ENCODE assay signal across 20 cellular contexts in the genomic region with DNA sequence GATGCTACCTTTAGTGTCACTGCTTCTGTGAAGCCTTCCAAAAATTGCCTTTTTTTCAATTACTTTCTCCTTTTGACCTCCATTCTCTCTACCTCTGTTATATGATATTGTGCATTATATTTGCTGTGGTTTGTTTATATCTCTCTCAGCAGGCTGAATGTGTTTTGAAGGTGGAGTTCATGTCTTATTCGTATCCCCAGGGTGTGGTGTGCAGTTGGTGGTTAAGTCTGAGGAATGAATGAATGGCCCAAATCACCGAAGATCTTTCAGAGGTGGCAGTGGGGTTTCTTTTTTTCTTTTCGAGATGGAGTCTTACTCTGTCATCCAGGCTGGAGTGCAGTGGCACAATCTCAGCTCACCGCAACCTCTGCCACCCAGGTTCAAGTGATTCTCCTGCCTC. TPM values are rescaled to one million over a fixed set of nuclear protein-coding genes. Genes with fewer than 3 reads are reported as not detected.
A peak's percentile ranks its signal among the peaks of the same experiment; 100 is the strongest.
DNase-seq lines count a peak whose midpoint lies in the region; ATAC-seq, FAIRE-seq and TF ChIP-seq lines count a peak whose summit lies in the region.
"Had no signal": no experiment of that assay in that cellular context is flagged by ENCODE, and none has a peak within 500 bp of the region (broad histone marks: within the 10 kb centered on the region; RNA-seq: fewer than 3 reads in every experiment).

No MANE protein-coding gene starts in this region.

- H3K27me3 Mint-ChIP-seq in CD14-positive monocyte (ENCODE audit: low read depth in 3 of 3) (peaks cover 0 to 2% (median 0%) of the 10 kb centered on the region in 3 donors), IgD-negative memory B cell (peaks cover 26% of the 10 kb centered on the region), naive B cell (peaks cover 10 to 19% (median 10%) of the 10 kb centered on the region in 3 donors)

- no peak for TF ChIP-seq EP300 in A549 (IDR thresholded peaks at IDR 0.05)

- TF ChIP-seq RAD21 in A549 (conservative IDR thresholded peaks at IDR 0.05 in 1 of 2, IDR thresholded peaks at IDR 0.05 in 1 of 2) = no peak

- in situ Hi-C loops in G401 (cut with HindIII; ENCODE audit: low sequenced_read_pairs) = no loop called here

- H3K27ac ChIP-seq in A549 = peak overlapping the region; percentile 69 to 89; a peak in 5 of 6 replicates
- H3K27ac ChIP-seq: C4-2B, GM23248 had no signal

- no peak for TF ChIP-seq CTCF in A549 (IDR thresholded peaks at IDR 0.05)
- no peak for TF ChIP-seq CTCF in CD14-positive monocyte (IDR thresholded peaks at IDR 0.05)

- CTCF ChIA-PET in A549 (lab: Yijun Ruan, JAX) = interaction anchor here (0.6 to 1.4 kb wide), 6 partner anchors 14 to 111 kb away, joined by 3 read pairs; no protein-coding TSS in a partner anchor

- H3K9me3 ChIP-seq in A549 = no peaks in the 10 kb centered on the region

- POLR2A ChIA-PET in A549 (lab: Yijun Ruan, JAX) = no interaction called here

- ATAC-seq in A549 (no peak), naive B cell (ENCODE audit: low read depth in 2 of 2) (no peak)

- H3K9me3 Mint-ChIP-seq in CD14-positive monocyte (peaks cover 0 to 6% (median 0%) of the 10 kb centered on the region in 7 donors), IgD-negative memory B cell (no peaks in the 10 kb centered on the region), naive B cell (peaks cover 0 to 4% (median 4%) of the 10 kb centered on the region in 7 donors)

- H3K36me3 Mint-ChIP-seq in CD14-positive monocyte (peaks cover 0 to 2% of the 10 kb centered on the region in 2 donors), IgD-negative memory B cell (no peaks in the 10 kb centered on the region), naive B cell (peaks cover 0 to 4% of the 10 kb centered on the region in 2 donors)

- no peak for DNase-seq in A549 (ENCODE audit: low read depth in 1 of 2, low spot score in 1 of 2)
- no peak for DNase-seq in CD14-positive monocyte (ENCODE audit: low spot score)
- no peak for DNase-seq in naive B cell
- no peak for DNase-seq in G401 (ENCODE audit: low spot score)
- no peak for DNase-seq in middle frontal gyrus (ENCODE audit: extremely low spot score, low spot score)
- no peak for DNase-seq in OCI-M1 (lab: John Stamatoyannopoulos, UW)
- DNase-seq: ACHN; CD4-positive, alpha-beta memory T cell; DMS153; DMS79 treated with DMSO at 0.1 percent for 48 hours; GDM1; GM23248; HCEC 1CT; KG1 had no signal

- H3K27ac Mint-ChIP-seq in CD14-positive monocyte (peak overlapping the region in 6 of 7 donors; percentile 26 to 98 (median 98)), IgD-negative memory B cell (peak overlapping the region in 2 of 3 donors; percentile 26 to 72), naive B cell (peak overlapping the region in 5 of 6 donors; percentile 86 to 99 (median 96))
- H3K27ac Mint-ChIP-seq: CD4-positive, alpha-beta memory T cell had no signal

- H3K4me1 Mint-ChIP-seq in CD14-positive monocyte = peaks cover 55% of the 10 kb centered on the region
- H3K4me1 Mint-ChIP-seq in IgD-negative memory B cell = peaks cover 24 to 31% (median 28%) of the 10 kb centered on the region in 3 donors
- H3K4me1 Mint-ChIP-seq in naive B cell = peaks cover 28 to 37% (median 32%) of the 10 kb centered on the region in 3 donors

- FAIRE-seq in A549 (lab: Jason Lieb, UNC) = no peak
- FAIRE-seq: GM12892, GM18507, H54, HTR-8/SVneo had no signal

- H3K4me2 ChIP-seq in A549 = no peak overlapping the region

- WGBS in A549 (ENCODE audit: missing lambda C conversion rate) = 90% methylated on average over 4 of the region's 4 CpGs

- no peak overlapping the region for H3K4me3 ChIP-seq in A549
- H3K4me3 ChIP-seq: GM23248 had no signal

- H3K4me3 Mint-ChIP-seq in CD14-positive monocyte (peak overlapping the region in 1 of 2 donors; percentile 9), IgD-negative memory B cell (no peak overlapping the region), naive B cell (peak overlapping the region in 2 of 8 donors; percentile 70 to 75)
- H3K4me3 Mint-ChIP-seq: CD4-positive, alpha-beta memory T cell had no signal

- H3K4me1 ChIP-seq in A549 = peaks cover 68% of the 10 kb centered on the region

- intact Hi-C loops in CD14-positive monocyte (cut with micrococcal nuclease) = loop anchor here in 1 of 2 donors (10.0 kb wide), 1 partner anchor 366 kb away; a partner anchor contains a TSS

- no peak for TF ChIP-seq POLR2A in A549 (IDR thresholded peaks at IDR 0.05; ENCODE audit: low read length)

TF ChIP-seq in A549, 52 proteins besides CTCF, POLR2A, EP300 and RAD21 (continues in another document):
- TF ChIP-seq, protein P1, sequence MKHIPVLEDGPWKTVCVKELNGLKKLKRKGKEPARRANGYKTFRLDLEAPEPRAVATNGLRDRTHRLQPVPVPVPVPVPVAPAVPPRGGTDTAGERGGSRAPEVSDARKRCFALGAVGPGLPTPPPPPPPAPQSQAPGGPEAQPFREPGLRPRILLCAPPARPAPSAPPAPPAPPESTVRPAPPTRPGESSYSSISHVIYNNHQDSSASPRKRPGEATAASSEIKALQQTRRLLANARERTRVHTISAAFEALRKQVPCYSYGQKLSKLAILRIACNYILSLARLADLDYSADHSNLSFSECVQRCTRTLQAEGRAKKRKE (CRISPR knock-in tag; IDR thresholded peaks at IDR 0.05; ENCODE audit: low read depth) = no peak
- TF ChIP-seq, protein P2, sequence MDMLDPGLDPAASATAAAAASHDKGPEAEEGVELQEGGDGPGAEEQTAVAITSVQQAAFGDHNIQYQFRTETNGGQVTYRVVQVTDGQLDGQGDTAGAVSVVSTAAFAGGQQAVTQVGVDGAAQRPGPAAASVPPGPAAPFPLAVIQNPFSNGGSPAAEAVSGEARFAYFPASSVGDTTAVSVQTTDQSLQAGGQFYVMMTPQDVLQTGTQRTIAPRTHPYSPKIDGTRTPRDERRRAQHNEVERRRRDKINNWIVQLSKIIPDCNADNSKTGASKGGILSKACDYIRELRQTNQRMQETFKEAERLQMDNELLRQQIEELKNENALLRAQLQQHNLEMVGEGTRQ (IDR thresholded peaks at IDR 0.05) = no peak
- no peak for TF ChIP-seq CBX2 (IDR thresholded peaks at IDR 0.05; ENCODE audit: borderline replicate concordance, low read depth)
- no peak for TF ChIP-seq JUN (IDR thresholded peaks at IDR 0.05)
- TF ChIP-seq ZC3H11A (IDR thresholded peaks at IDR 0.05) = no peak
- TF ChIP-seq KDM5A (IDR thresholded peaks at IDR 0.05) = no peak
- TF ChIP-seq SMC3 (IDR thresholded peaks at IDR 0.05) = no peak
- TF ChIP-seq CHD2 (IDR thresholded peaks at IDR 0.05; ENCODE audit: low read length, partially characterized antibody) = no peak
- TF ChIP-seq MAFK (IDR thresholded peaks at IDR 0.05; ENCODE audit: partially characterized antibody) = no peak
- TF ChIP-seq TP53 (CRISPR knock-in tag; IDR thresholded peaks at IDR 0.05) = no peak
- TF ChIP-seq, protein P3, sequence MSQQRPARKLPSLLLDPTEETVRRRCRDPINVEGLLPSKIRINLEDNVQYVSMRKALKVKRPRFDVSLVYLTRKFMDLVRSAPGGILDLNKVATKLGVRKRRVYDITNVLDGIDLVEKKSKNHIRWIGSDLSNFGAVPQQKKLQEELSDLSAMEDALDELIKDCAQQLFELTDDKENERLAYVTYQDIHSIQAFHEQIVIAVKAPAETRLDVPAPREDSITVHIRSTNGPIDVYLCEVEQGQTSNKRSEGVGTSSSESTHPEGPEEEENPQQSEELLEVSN (IDR thresholded peaks at IDR 0.05; ENCODE audit: borderline replicate concordance, low read depth) = no peak
- no peak for TF ChIP-seq MAZ (IDR thresholded peaks at IDR 0.05; ENCODE audit: borderline replicate concordance, low read depth, low read length)
- no peak for TF ChIP-seq BHLHE40 (IDR thresholded peaks at IDR 0.05; ENCODE audit: low read depth, low read length)
- TF ChIP-seq, protein P4, sequence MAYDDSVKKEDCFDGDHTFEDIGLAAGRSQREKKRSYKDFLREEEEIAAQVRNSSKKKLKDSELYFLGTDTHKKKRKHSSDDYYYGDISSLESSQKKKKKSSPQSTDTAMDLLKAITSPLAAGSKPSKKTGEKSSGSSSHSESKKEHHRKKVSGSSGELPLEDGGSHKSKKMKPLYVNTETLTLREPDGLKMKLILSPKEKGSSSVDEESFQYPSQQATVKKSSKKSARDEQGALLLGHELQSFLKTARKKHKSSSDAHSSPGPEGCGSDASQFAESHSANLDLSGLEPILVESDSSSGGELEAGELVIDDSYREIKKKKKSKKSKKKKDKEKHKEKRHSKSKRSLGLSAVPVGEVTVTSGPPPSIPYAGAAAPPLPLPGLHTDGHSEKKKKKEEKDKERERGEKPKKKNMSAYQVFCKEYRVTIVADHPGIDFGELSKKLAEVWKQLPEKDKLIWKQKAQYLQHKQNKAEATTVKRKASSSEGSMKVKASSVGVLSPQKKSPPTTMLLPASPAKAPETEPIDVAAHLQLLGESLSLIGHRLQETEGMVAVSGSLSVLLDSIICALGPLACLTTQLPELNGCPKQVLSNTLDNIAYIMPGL (CRISPR knock-in tag; IDR thresholded peaks at IDR 0.05; ENCODE audit: borderline replicate concordance) = no peak
- TF ChIP-seq, protein P5, sequence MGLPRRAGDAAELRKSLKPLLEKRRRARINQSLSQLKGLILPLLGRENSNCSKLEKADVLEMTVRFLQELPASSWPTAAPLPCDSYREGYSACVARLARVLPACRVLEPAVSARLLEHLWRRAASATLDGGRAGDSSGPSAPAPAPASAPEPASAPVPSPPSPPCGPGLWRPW (IDR thresholded peaks at IDR 0.05) = no peak
- TF ChIP-seq HDAC2 (IDR thresholded peaks at IDR 0.05) = no peak
- no peak for TF ChIP-seq FOSB (CRISPR knock-in tag; IDR thresholded peaks at IDR 0.05)

RNA-seq across cellular contexts. Expression of a gene that starts 53.5 kb away (rescaled TPM):
- 44.2 and 44.6 TPM in 2 replicates for polyA plus RNA-seq in A549 (2011; rRNA removed)
- polyA plus RNA-seq in A549 (2012; cell fraction: cytosol; rRNA removed) = 7.4 and 8.6 TPM in 2 replicates
- polyA plus RNA-seq in A549 (2012; cell fraction: nucleus; rRNA removed) = 5.9 and 13.9 TPM in 2 replicates
- 15.8 to 17.9 TPM (median 17.7 TPM) in 3 replicates for polyA plus RNA-seq in A549 (2017; fragmentation: RNase III; extraction: RNeasy Plus Mini Kit Qiagen cat#74134 plus additional on column Dnase treatment)
- 21.3 and 22.3 TPM in 2 replicates for polyA minus RNA-seq in A549 (2011; rRNA and poly(A)+ RNA removed)
- polyA plus RNA-seq in CD14-positive monocyte = 1 to 10 TPM; 1.0 to 4.0 TPM
- polyA plus RNA-seq in IgD-negative memory B cell = 1.1 TPM
- polyA plus RNA-seq in naive B cell (ENCODE audit: low read depth in 6 of 6) = 1 to 10 TPM in 5 of 6 donors, under 1 TPM in 1; 0.76 to 2.9 (median 2.1) TPM
- 36.8 and 49.5 TPM in 2 replicates for total RNA-seq in G401 (2014; rRNA removed; shearing (Covaris generic))
